Comparison of ENCODE assay signal across 21 cellular contexts in the genomic region with DNA sequence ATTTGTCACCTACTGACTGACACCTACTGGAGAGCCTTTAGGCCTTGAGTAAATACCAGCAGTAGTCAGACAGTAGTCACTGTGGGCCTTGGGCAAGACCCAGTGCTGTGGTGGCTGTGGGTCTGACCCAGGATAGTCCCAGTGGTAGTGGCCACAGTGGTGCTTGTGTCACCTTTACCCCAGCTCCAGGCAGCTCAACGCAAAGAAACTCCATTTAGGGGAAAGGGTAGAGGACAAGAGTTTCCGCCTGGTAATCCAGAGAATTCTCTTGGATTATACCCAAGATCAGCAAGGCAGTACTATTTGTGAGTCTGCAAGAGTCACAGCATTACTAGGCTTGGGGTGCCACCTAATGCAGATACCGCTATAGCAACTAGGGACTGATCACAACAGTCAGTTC. TPM values are rescaled to one million over a fixed set of nuclear protein-coding genes. Genes with fewer than 3 reads are reported as not detected.
DNase-seq lines count a peak whose midpoint lies in the region; ATAC-seq, FAIRE-seq and TF ChIP-seq lines count a peak whose summit lies in the region.
"Had no signal": no experiment of that assay in that cellular context is flagged by ENCODE, and none has a peak within 500 bp of the region (broad histone marks: within the 10 kb centered on the region; RNA-seq: fewer than 3 reads in every experiment).

No MANE protein-coding gene starts in this region.

- peak; percentile 79 for ATAC-seq in natural killer cell treated with Interleukin-12 subunit alpha and Interleukin-12 subunit beta and Interleukin-15 and Interleukin-18, amount 100 ng/mL, for 72 hours
- ATAC-seq in natural killer cell (no peak), HepG2 (peak; percentile 43; the same call in 2 of the 3 replicates), GM21447 (IDR thresholded peaks at IDR 0.05; ENCODE audit: unreplicated experiment) (no peak), GM19455 (IDR thresholded peaks at IDR 0.05; ENCODE audit: unreplicated experiment) (no peak)
- ATAC-seq: SK-N-SH treated with all-trans-retinoic acid at 6 μM for 48 hours had no signal

- no peak for TF ChIP-seq CTCF in natural killer cell (IDR thresholded peaks at IDR 0.05)
- TF ChIP-seq CTCF in HepG2 (CRISPR knock-in tag; IDR thresholded peaks at IDR 0.05): no peak
- TF ChIP-seq CTCF in stomach (IDR thresholded peaks at IDR 0.05): no peak

- FAIRE-seq in HepG2 (lab: Jason Lieb, UNC): no peak
- FAIRE-seq: A204.1 had no signal

- no peaks in the 10 kb centered on the region; a peak in 1 of 5 replicates for H3K36me3 ChIP-seq in HepG2 (replicated peaks in 1 of 2; ENCODE audit: control insufficient read depth in 1 of 2, insufficient read depth in 2 of 2, low read length in 2 of 2)
- H3K36me3 ChIP-seq in stomach: no peaks in the 10 kb centered on the region

- no TSS peak for BruUV-seq in HepG2 (replicated peaks; lab: Mats Ljungman, UMichigan)

- H4K20me1 ChIP-seq in HepG2 (ENCODE audit: insufficient read depth, low read length): peaks cover 11% of the 10 kb centered on the region

- H3K4me3 ChIP-seq in HepG2 (replicated peaks in 1 of 3; ENCODE audit: insufficient read depth in 1 of 3, low read depth in 2 of 3, low read length in 3 of 3): no peak overlapping the region
- H3K4me3 ChIP-seq in stomach: no peak overlapping the region

- H3K27ac ChIP-seq in HepG2 (ENCODE audit: extremely low read length, insufficient read depth, low read length): no peak overlapping the region
- H3K27ac ChIP-seq in stomach: no peak overlapping the region

- H3K36me3 Mint-ChIP-seq in natural killer cell treated with Interleukin-12 subunit alpha and Interleukin-12 subunit beta and Interleukin-15 and Interleukin-18, amount 100 ng/mL, for 72 hours: peaks cover 36% of the 10 kb centered on the region
- peaks cover 12% of the 10 kb centered on the region for H3K36me3 Mint-ChIP-seq in natural killer cell

- H3K4me3 Mint-ChIP-seq in natural killer cell treated with Interleukin-12 subunit alpha and Interleukin-12 subunit beta and Interleukin-15 and Interleukin-18, amount 100 ng/mL, for 72 hours: no peak overlapping the region
- H3K4me3 Mint-ChIP-seq in natural killer cell: no peak overlapping the region
- H3K4me3 Mint-ChIP-seq: CD14-positive monocyte had no signal

- intact Hi-C loops in natural killer cell (cut with micrococcal nuclease) (no loop called here), HepG2 (cut with micrococcal nuclease; ENCODE audit: unreplicated experiment) (no loop called here), stomach (cut with DNase I; ENCODE audit: low total_unique reads) (no loop called here)

- no peak for TF ChIP-seq EP300 in HepG2 (IDR thresholded peaks at IDR 0.05; ENCODE audit: low read depth in 2 of 2, low read length in 2 of 2)
- no peak for TF ChIP-seq EP300 in HepG2 (CRISPR knock-in tag; IDR thresholded peaks at IDR 0.05; ENCODE audit: borderline replicate concordance)
- TF ChIP-seq EP300 in stomach (IDR thresholded peaks at IDR 0.05): no peak

- no peaks in the 10 kb centered on the region for H3K9me3 ChIP-seq in HepG2 (ENCODE audit: low read length)
- peaks cover 0 to 15% (median 4%) of the 10 kb centered on the region in 4 donors for H3K9me3 ChIP-seq in stomach

- WGBS in HepG2 (ENCODE audit: low lambda C conversion rate): 94% methylated on average over 3 of the region's 3 CpGs
- 70 to 91% (median 83%) methylated on average over 3 of the region's 3 CpGs for WGBS in stomach, 5 donors

- H3K4me1 ChIP-seq in HepG2 (ENCODE audit: insufficient read depth, low read length) (no peaks in the 10 kb centered on the region), stomach (peaks cover 0 to 5% (median 0%) of the 10 kb centered on the region in 4 donors)

- CTCF ChIA-PET in HepG2 (lab: Yijun Ruan, JAX; ENCODE audit: low intra/inter-chr PET ratio, low total read pairs): no interaction called here

- no peak for TF ChIP-seq RAD21 in HepG2 (CRISPR knock-in tag; IDR thresholded peaks at IDR 0.05)

- no peak for DNase-seq in natural killer cell treated with Interleukin-12 subunit alpha and Interleukin-12 subunit beta and Interleukin-15 and Interleukin-18, amount 100 ng/mL, for 72 hours (ENCODE audit: low spot score)
- DNase-seq in natural killer cell (no peak), dermis microvascular lymphatic vessel endothelial cell (ENCODE audit: low read depth in 2 of 2) (peak; percentile 51 to 57), HepG2 (ENCODE audit: low spot score) (no peak), stomach (no peak)
- DNase-seq: DMS53, EL, GF-D8, GOT3, KG1, NCI-H1092, NCI-H1436 treated with DMSO at 0.1 percent for 48 hours, NCI-H1930, NCI-H2227 treated with DMSO at 0.1 percent for 48 hours, NCI-H510A, NCI-H748 treated with DMSO at 0.1 percent for 48 hours had no signal

- in situ Hi-C loops in HepG2 (cut with HindIII; ENCODE audit: extremely low pct_ligation_motif_present, low pct_unique_long_range_greater_than_20kb): no loop called here

- POLR2A ChIA-PET in HepG2 (lab: Yijun Ruan, JAX): no interaction called here

- no peak overlapping the region for H3K9ac ChIP-seq in HepG2 (ENCODE audit: insufficient read depth, low read depth, low read length)

- no peaks in the 10 kb centered on the region for H3K27me3 Mint-ChIP-seq in natural killer cell treated with Interleukin-12 subunit alpha and Interleukin-12 subunit beta and Interleukin-15 and Interleukin-18, amount 100 ng/mL, for 72 hours
- H3K27me3 Mint-ChIP-seq in natural killer cell (ENCODE audit: low read depth in 2 of 2): no peaks in the 10 kb centered on the region

- peaks cover 49% of the 10 kb centered on the region for H3K79me2 ChIP-seq in HepG2 (ENCODE audit: insufficient read depth, low read length)

- H3K4me1 Mint-ChIP-seq in natural killer cell treated with Interleukin-12 subunit alpha and Interleukin-12 subunit beta and Interleukin-15 and Interleukin-18, amount 100 ng/mL, for 72 hours (ENCODE audit: low read depth in 2 of 2): peaks cover 35 to 50% of the 10 kb centered on the region in 2 donors
- peaks cover 47 to 57% of the 10 kb centered on the region in 2 donors for H3K4me1 Mint-ChIP-seq in natural killer cell

- no peak for TF ChIP-seq POLR2A in HepG2 (IDR thresholded peaks at IDR 0.05; ENCODE audit: insufficient read depth in 1 of 2, low read depth in 2 of 2, low read length in 2 of 2)
- no peak for TF ChIP-seq POLR2A in stomach (IDR thresholded peaks at IDR 0.05)

- no peak overlapping the region for H2AFZ ChIP-seq in HepG2 (ENCODE audit: low read length)

- peaks cover 3% of the 10 kb centered on the region for H3K9me3 Mint-ChIP-seq in natural killer cell treated with Interleukin-12 subunit alpha and Interleukin-12 subunit beta and Interleukin-15 and Interleukin-18, amount 100 ng/mL, for 72 hours
- H3K9me3 Mint-ChIP-seq in natural killer cell: no peaks in the 10 kb centered on the region

- H3K27ac Mint-ChIP-seq in natural killer cell treated with Interleukin-12 subunit alpha and Interleukin-12 subunit beta and Interleukin-15 and Interleukin-18, amount 100 ng/mL, for 72 hours: no peak overlapping the region
- no peak overlapping the region for H3K27ac Mint-ChIP-seq in natural killer cell

- H3K27me3 ChIP-seq in HepG2 (ENCODE audit: control insufficient read depth in 1 of 2, insufficient read depth in 2 of 2, low read length in 2 of 2): no peaks in the 10 kb centered on the region
- H3K27me3 ChIP-seq in stomach: no peaks in the 10 kb centered on the region

- H3K4me2 ChIP-seq in HepG2 (ENCODE audit: low read depth, low read length): no peak overlapping the region

RNA-seq across cellular contexts. Expression of a gene that starts 28.9 kb away (rescaled TPM):
- 10 to 100 TPM; 30.6 to 39.5 TPM for total RNA-seq in natural killer cell treated with Interleukin-12 subunit alpha and Interleukin-12 subunit beta and Interleukin-15 and Interleukin-18, amount 100 ng/mL, for 72 hours
- total RNA-seq in natural killer cell (10 to 100 TPM; 50.1 to 51.4 (median 50.2) TPM), dermis microvascular lymphatic vessel endothelial cell (20.0 and 43.1 TPM in 2 replicates), HepG2 (2016; rRNA removed; fragmentation: Illumina TruSeq; extraction: Trizol) (12.7 and 23.6 TPM in 2 replicates), stomach (10 to 100 TPM; 19.1 to 81.0 (median 41.3) TPM)
- total RNA-seq in HepG2 (2016; cell fraction: cytosol; rRNA removed; fragmentation: Illumina TruSeq; extraction: Trizol; ENCODE audit: low read depth): 6.2 and 10.7 TPM in 2 replicates
- total RNA-seq in HepG2 (2016; cell fraction: insoluble cytoplasmic fraction; rRNA removed; fragmentation: Illumina TruSeq; extraction: Trizol): 12.7 and 24.8 TPM in 2 replicates
- 6.2 and 7.1 TPM in 2 replicates for total RNA-seq in HepG2 (2016; cell fraction: membrane; rRNA removed; fragmentation: Illumina TruSeq; extraction: Trizol)
- total RNA-seq in HepG2 (2016; cell fraction: nucleus; rRNA removed; fragmentation: Illumina TruSeq; extraction: Trizol): 17.7 and 20.0 TPM in 2 replicates
- polyA plus RNA-seq in HepG2 (2011; rRNA removed) (8.2 and 8.6 TPM in 2 replicates), stomach (10 to 100 TPM in 1 of 3 donors, 1 to 10 TPM in 2; 7.3 to 10.5 (median 9.0) TPM)
- polyA plus RNA-seq in HepG2 (2011; cell fraction: cytosol; rRNA removed): 3.4 and 4.2 TPM in 2 replicates
- polyA plus RNA-seq in HepG2 (2011; cell fraction: nucleus; rRNA removed): 9.5 and 10.2 TPM in 2 replicates
- 15.3 and 20.7 TPM in 2 replicates for polyA plus RNA-seq in HepG2 (2012)
- 0.44 and 0.67 TPM in 2 replicates for polyA plus RNA-seq in HepG2 (2016; cell fraction: cytosol; fragmentation: Illumina TruSeq; extraction: Trizol; ENCODE audit: low read depth)
- 19.8 and 21.8 TPM in 2 replicates for polyA plus RNA-seq in HepG2 (2016; cell fraction: insoluble cytoplasmic fraction; fragmentation: Illumina TruSeq; extraction: Trizol; ENCODE audit: low read depth)
- polyA plus RNA-seq in HepG2 (2016; cell fraction: membrane; fragmentation: Illumina TruSeq; extraction: Trizol; ENCODE audit: low read depth): 2.1 and 2.8 TPM in 2 replicates
- 17.9 and 18.3 TPM in 2 replicates for polyA plus RNA-seq in HepG2 (2016; cell fraction: nucleus; fragmentation: Illumina TruSeq; extraction: Trizol; ENCODE audit: insufficient read depth, low read depth)
- polyA minus RNA-seq in HepG2 (2011; rRNA and poly(A)+ RNA removed; ENCODE audit: low replicate concordance): 11.3 and 12.2 TPM in 2 replicates
- 14.3 and 17.3 TPM in 2 replicates for polyA minus RNA-seq in HepG2 (2011; cell fraction: cytosol; rRNA and poly(A)+ RNA removed)
- 46.6 and 47.9 TPM in 2 replicates for polyA minus RNA-seq in HepG2 (2011; cell fraction: nucleus; rRNA and poly(A)+ RNA removed)

RNA-seq across cellular contexts. Expression of a gene that starts 29.2 kb away (rescaled TPM):
- total RNA-seq in natural killer cell treated with Interleukin-12 subunit alpha and Interleukin-12 subunit beta and Interleukin-15 and Interleukin-18, amount 100 ng/mL, for 72 hours: 10 to 100 TPM; 32.3 to 33.9 TPM
- total RNA-seq in natural killer cell (10 to 100 TPM; 16.8 to 21.5 (median 21.4) TPM), dermis microvascular lymphatic vessel endothelial cell (22.0 and 27.8 TPM in 2 replicates), HepG2 (2016; rRNA removed; fragmentation: Illumina TruSeq; extraction: Trizol) (11.7 and 17.2 TPM in 2 replicates), stomach (100 to 1,000 TPM in 1 of 5 donors, 10 to 100 TPM in 4; 11.9 to 145 (median 69.2) TPM)
- 1.6 and 2.7 TPM in 2 replicates for total RNA-seq in HepG2 (2016; cell fraction: cytosol; rRNA removed; fragmentation: Illumina TruSeq; extraction: Trizol; ENCODE audit: low read depth)
- total RNA-seq in HepG2 (2016; cell fraction: insoluble cytoplasmic fraction; rRNA removed; fragmentation: Illumina TruSeq; extraction: Trizol): 11.7 and 17.1 TPM in 2 replicates
- total RNA-seq in HepG2 (2016; cell fraction: membrane; rRNA removed; fragmentation: Illumina TruSeq; extraction: Trizol): 4.0 and 4.1 TPM in 2 replicates
- 16.5 and 20.9 TPM in 2 replicates for total RNA-seq in HepG2 (2016; cell fraction: nucleus; rRNA removed; fragmentation: Illumina TruSeq; extraction: Trizol)
- polyA plus RNA-seq in HepG2 (2011; rRNA removed) (7.8 and 8.6 TPM in 2 replicates), stomach (1 to 10 TPM; 3.7 to 4.7 (median 4.6) TPM)
- polyA plus RNA-seq in HepG2 (2011; cell fraction: cytosol; rRNA removed): 2.6 and 3.4 TPM in 2 replicates
- 4.9 and 5.8 TPM in 2 replicates for polyA plus RNA-seq in HepG2 (2011; cell fraction: nucleus; rRNA removed)
- polyA plus RNA-seq in HepG2 (2012): 5.9 and 6.9 TPM in 2 replicates
- 0.16 TPM in 2 replicates for polyA plus RNA-seq in HepG2 (2016; cell fraction: cytosol; fragmentation: Illumina TruSeq; extraction: Trizol; ENCODE audit: low read depth)
- polyA plus RNA-seq in HepG2 (2016; cell fraction: insoluble cytoplasmic fraction; fragmentation: Illumina TruSeq; extraction: Trizol; ENCODE audit: low read depth): 6.5 and 6.8 TPM in 2 replicates
- polyA plus RNA-seq in HepG2 (2016; cell fraction: membrane; fragmentation: Illumina TruSeq; extraction: Trizol; ENCODE audit: low read depth): 0.63 and 0.77 TPM in 2 replicates
- 10.7 and 11.2 TPM in 2 replicates for polyA plus RNA-seq in HepG2 (2016; cell fraction: nucleus; fragmentation: Illumina TruSeq; extraction: Trizol; ENCODE audit: insufficient read depth, low read depth)
- 3.7 and 13.3 TPM in 2 replicates for polyA minus RNA-seq in HepG2 (2011; rRNA and poly(A)+ RNA removed; ENCODE audit: low replicate concordance)
- polyA minus RNA-seq in HepG2 (2011; cell fraction: cytosol; rRNA and poly(A)+ RNA removed): 6.9 and 7.8 TPM in 2 replicates
- polyA minus RNA-seq in HepG2 (2011; cell fraction: nucleus; rRNA and poly(A)+ RNA removed): 28.2 and 32.2 TPM in 2 replicates

Comparison
In these comparisons a context has a peak if more than half of its experiments do, and no peak if none do; other contexts are left out.
1. ATAC-seq: peak in natural killer cell treated with Interleukin-12 subunit alpha and Interleukin-12 subunit beta and Interleukin-15 and Interleukin-18, amount 100 ng/mL, for 72 hours (2 of 2) and HepG2 (single experiment); none in natural killer cell (0 of 3), GM21447 (single experiment) and GM19455 (single experiment).
2. DNase-seq: peak in dermis microvascular lymphatic vessel endothelial cell (2 of 2); none in natural killer cell treated with Interleukin-12 subunit alpha and Interleukin-12 subunit beta and Interleukin-15 and Interleukin-18, amount 100 ng/mL, for 72 hours (single experiment), natural killer cell (single experiment), HepG2 (single experiment) and stomach (single experiment).